ENCODE assay signal across 15 cellular contexts in the genomic region with DNA sequence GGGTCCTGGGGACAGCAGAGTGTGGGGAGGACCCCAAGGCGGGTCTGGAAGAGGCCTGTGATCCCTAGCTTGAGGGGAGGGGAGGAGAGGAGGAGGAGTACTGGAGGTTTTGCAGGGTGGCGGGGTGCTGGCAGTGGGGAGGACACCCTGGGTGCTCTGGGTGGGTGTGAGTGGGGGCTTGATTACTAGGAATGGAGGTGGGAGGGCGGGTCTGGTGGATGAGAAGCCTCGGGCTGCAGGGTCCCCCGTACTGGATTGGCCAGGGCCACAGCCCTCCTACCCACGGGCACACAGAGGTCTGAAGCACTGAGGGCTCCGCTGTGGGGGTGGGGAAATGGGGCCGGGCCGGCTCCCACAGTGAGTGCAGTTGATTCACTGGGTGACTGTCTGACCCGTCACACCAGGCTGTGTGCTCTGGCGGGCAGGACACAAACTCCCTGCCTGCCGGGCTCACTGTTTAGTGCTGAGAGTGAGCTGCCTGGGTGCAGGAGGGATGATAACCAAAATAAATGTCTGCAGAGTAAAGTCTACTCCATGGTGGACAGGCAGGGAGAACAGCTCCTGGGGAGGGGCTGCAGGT.
"Had no signal": no experiment of that assay in that cellular context is flagged by ENCODE, and none has a peak within 500 bp of the region (broad histone marks: within the 10 kb centered on the region; RNA-seq: fewer than 3 reads in every experiment).

No MANE protein-coding gene starts in this region.

- H3K9me3 ChIP-seq: adrenal gland, gastrocnemius medialis, heart left ventricle, neutrophil, transverse colon, vagina had no signal

- H3K4me3 Mint-ChIP-seq: endodermal cell, mesothelial cell of epicardium had no signal

- ATAC-seq: gastrocnemius medialis, heart left ventricle had no signal

- H3K27ac Mint-ChIP-seq: endodermal cell, mesothelial cell of epicardium had no signal

- H3K36me3 Mint-ChIP-seq: mesothelial cell of epicardium had no signal

- H3K4me3 ChIP-seq: adrenal gland, cardiac muscle cell, gastrocnemius medialis had no signal

- H3K4me1 Mint-ChIP-seq: endodermal cell had no signal

- H3K36me3 ChIP-seq: adrenal gland, cardiac muscle cell, gastrocnemius medialis, heart left ventricle, neutrophil, transverse colon, vagina had no signal

- DNase-seq: activated CD4-positive, alpha-beta T cell treated with anti-CD3 and anti-CD28 coated beads, Interleukin-2, amount 50 U/mL, for 1 hour; activated naive CD4-positive, alpha-beta T cell; activated T-cell treated with anti-CD3 and anti-CD28 coated beads for 4 hours; adrenal gland; dorsolateral prefrontal cortex; endodermal cell; erythroblast; gastrocnemius medialis; stimulated activated CD4-positive, alpha-beta T cell treated with anti-CD3 and anti-CD28 coated beads, Interleukin-2, amount 100 ng/mL, for 24 hours; transverse colon had no signal

- H3K27me3 ChIP-seq: adrenal gland, cardiac muscle cell had no signal

- H3K9me3 Mint-ChIP-seq: endodermal cell had no signal

- H3K4me1 ChIP-seq: gastrocnemius medialis, transverse colon had no signal
